In genomic region chr3:156010829-156011228, GRCh38 we compare ENCODE assay signal across 10 cellular contexts.
DNase-seq lines count a peak whose midpoint lies in the region; ATAC-seq and TF ChIP-seq lines count a peak whose summit lies in the region.
"Had no signal": no experiment of that assay in that cellular context is flagged by ENCODE, and none has a peak within 500 bp of the region (broad histone marks: within the 10 kb centered on the region; RNA-seq: fewer than 3 reads in every experiment).

No MANE protein-coding gene starts in this region.

- peak; percentile 24 for DNase-seq in activated naive CD4-positive, alpha-beta T cell treated with anti-CD3 and anti-CD28 coated beads for 36 hours
- no peak for DNase-seq in activated naive CD4-positive, alpha-beta T cell (lab: John Stamatoyannopoulos, UW)
- DNase-seq in fibroblast of pulmonary artery (ENCODE audit: low read depth): peak; percentile 13
- DNase-seq in thyroid gland: peak; percentile 32 to 47
- no peak for DNase-seq in activated CD4-positive, alpha-beta memory T cell treated with anti-CD3 and anti-CD28 coated beads, Interleukin-2, amount 10 ng/mL, durations not matched to agents 7 days and 5 days
- DNase-seq in NOMO-1 treated with dmso at 0.1 percent for 144 hours (lab: John Stamatoyannopoulos, UW; ENCODE audit: unreplicated experiment): no peak

- no peak for ATAC-seq in GM18907 (IDR thresholded peaks at IDR 0.05; ENCODE audit: unreplicated experiment)
- ATAC-seq: mucosa of descending colon had no signal

- CTCF ChIA-PET in activated naive CD4-positive, alpha-beta T cell treated with anti-CD3 and anti-CD28 coated beads for 36 hours (lab: Charles Lee): interaction anchor here (0.8 kb wide), 1 partner anchor 1126 kb away, joined by 3 read pairs; no protein-coding TSS in a partner anchor
- CTCF ChIA-PET in activated CD4-positive, alpha-beta memory T cell treated with anti-CD3 and anti-CD28 coated beads, Interleukin-2, amount 10 ng/mL, durations not matched to agents 7 days and 5 days (lab: Charles Lee): interaction anchor here (1.2 kb wide), 1 partner anchor 16 kb away, joined by 3 read pairs; no protein-coding TSS in a partner anchor

- H3K27me3 ChIP-seq in OCI-LY3 (ENCODE audit: low read depth, low read length) (peaks cover 9% of the 10 kb centered on the region; the same call in 1 of the 2 replicates), thyroid gland (no peaks in the 10 kb centered on the region)

- no peaks in the 10 kb centered on the region for H3K79me2 ChIP-seq in OCI-LY3 (ENCODE audit: low read length)

- H3K9me3 ChIP-seq in OCI-LY3 (ENCODE audit: insufficient read depth, low read length): no peaks in the 10 kb centered on the region
- H3K9me3 ChIP-seq in thyroid gland: no peaks in the 10 kb centered on the region
- H3K9me3 ChIP-seq: mucosa of descending colon had no signal

- no peaks in the 10 kb centered on the region for H3K4me1 ChIP-seq in OCI-LY3 (ENCODE audit: low read length)
- H3K4me1 ChIP-seq in thyroid gland: no peaks in the 10 kb centered on the region

- no peak overlapping the region for H3K27ac Mint-ChIP-seq in activated naive CD4-positive, alpha-beta T cell treated with anti-CD3 and anti-CD28 coated beads for 36 hours
- H3K27ac Mint-ChIP-seq in activated CD4-positive, alpha-beta memory T cell treated with anti-CD3 and anti-CD28 coated beads, Interleukin-2, amount 10 ng/mL, durations not matched to agents 7 days and 5 days: no peak overlapping the region

- H3K36me3 ChIP-seq in OCI-LY3 (replicated peaks; ENCODE audit: low read depth, low read length) (no peaks in the 10 kb centered on the region), thyroid gland (no peaks in the 10 kb centered on the region)

- no peak overlapping the region for H2AFZ ChIP-seq in OCI-LY3 (ENCODE audit: low read depth, low read length)

- no peaks in the 10 kb centered on the region for H3K36me3 Mint-ChIP-seq in activated naive CD4-positive, alpha-beta T cell treated with anti-CD3 and anti-CD28 coated beads for 36 hours (ENCODE audit: low read depth)
- no peaks in the 10 kb centered on the region for H3K36me3 Mint-ChIP-seq in activated CD4-positive, alpha-beta memory T cell treated with anti-CD3 and anti-CD28 coated beads, Interleukin-2, amount 10 ng/mL, durations not matched to agents 7 days and 5 days (ENCODE audit: low read depth)

- H3K4me3 Mint-ChIP-seq in activated naive CD4-positive, alpha-beta T cell treated with anti-CD3 and anti-CD28 coated beads for 36 hours: no peak overlapping the region
- H3K4me3 Mint-ChIP-seq in activated CD4-positive, alpha-beta memory T cell treated with anti-CD3 and anti-CD28 coated beads, Interleukin-2, amount 10 ng/mL, durations not matched to agents 7 days and 5 days: no peak overlapping the region
- H3K4me3 Mint-ChIP-seq: central memory CD8-positive, alpha-beta T cell had no signal

- H3K4me3 ChIP-seq in OCI-LY3 (ENCODE audit: low read length) (no peak overlapping the region), fibroblast of pulmonary artery (replicated peaks; ENCODE audit: low read depth, low read length) (no peak overlapping the region), thyroid gland (replicated peaks in 1 of 3) (no peak overlapping the region)
- H3K4me3 ChIP-seq: mucosa of descending colon had no signal

- no peak overlapping the region for H3K9ac ChIP-seq in OCI-LY3 (ENCODE audit: low read length)

- no peaks in the 10 kb centered on the region for H3K9me3 Mint-ChIP-seq in activated naive CD4-positive, alpha-beta T cell treated with anti-CD3 and anti-CD28 coated beads for 36 hours
- H3K9me3 Mint-ChIP-seq in activated CD4-positive, alpha-beta memory T cell treated with anti-CD3 and anti-CD28 coated beads, Interleukin-2, amount 10 ng/mL, durations not matched to agents 7 days and 5 days: no peaks in the 10 kb centered on the region
- H3K9me3 Mint-ChIP-seq: central memory CD8-positive, alpha-beta T cell had no signal

- POLR2A ChIA-PET in activated CD4-positive, alpha-beta memory T cell treated with anti-CD3 and anti-CD28 coated beads, Interleukin-2, amount 10 ng/mL, durations not matched to agents 7 days and 5 days (lab: Charles Lee): no interaction called here

- no peak overlapping the region for H3K4me2 ChIP-seq in OCI-LY3 (ENCODE audit: low read length)

- intact Hi-C loops in activated naive CD4-positive, alpha-beta T cell treated with anti-CD3 and anti-CD28 coated beads for 36 hours (cut with micrococcal nuclease): no loop called here
- intact Hi-C loops in thyroid gland (cut with DNase I): no loop called here

- peaks cover 5% of the 10 kb centered on the region for H3K27me3 Mint-ChIP-seq in activated naive CD4-positive, alpha-beta T cell treated with anti-CD3 and anti-CD28 coated beads for 36 hours (ENCODE audit: low read depth)
- peaks cover 14% of the 10 kb centered on the region for H3K27me3 Mint-ChIP-seq in activated CD4-positive, alpha-beta memory T cell treated with anti-CD3 and anti-CD28 coated beads, Interleukin-2, amount 10 ng/mL, durations not matched to agents 7 days and 5 days

- TF ChIP-seq POLR2A in thyroid gland (IDR thresholded peaks at IDR 0.05): no peak

- 30 to 35% methylated on average over 3 of the region's 3 CpGs for WGBS in thyroid gland, 2 donors

- no peak overlapping the region for H3K27ac ChIP-seq in OCI-LY3 (ENCODE audit: low read length)
- no peak overlapping the region for H3K27ac ChIP-seq in thyroid gland

- no peaks in the 10 kb centered on the region for H4K20me1 ChIP-seq in OCI-LY3 (ENCODE audit: insufficient read depth, low read length)

- no peaks in the 10 kb centered on the region for H3K4me1 Mint-ChIP-seq in activated naive CD4-positive, alpha-beta T cell treated with anti-CD3 and anti-CD28 coated beads for 36 hours (ENCODE audit: low read depth)
- H3K4me1 Mint-ChIP-seq in activated CD4-positive, alpha-beta memory T cell treated with anti-CD3 and anti-CD28 coated beads, Interleukin-2, amount 10 ng/mL, durations not matched to agents 7 days and 5 days: no peaks in the 10 kb centered on the region
- H3K4me1 Mint-ChIP-seq: central memory CD8-positive, alpha-beta T cell had no signal

- TF ChIP-seq CTCF in OCI-LY3 (IDR thresholded peaks at IDR 0.05; ENCODE audit: low read depth, low read length): peak; percentile 61
- peak; percentile 31 for TF ChIP-seq CTCF in fibroblast of pulmonary artery (IDR thresholded peaks at IDR 0.05; ENCODE audit: low read length, missing control alignments)
- peak in 3 of 6 experiments; percentile 31 to 58 (median 57) for TF ChIP-seq CTCF in thyroid gland (IDR thresholded peaks at IDR 0.05)

Comparison
In these comparisons a context has a peak if more than half of its experiments do, and no peak if none do; other contexts are left out.
1. DNase-seq: peak in activated naive CD4-positive, alpha-beta T cell treated with anti-CD3 and anti-CD28 coated beads for 36 hours (single experiment), fibroblast of pulmonary artery (single experiment) and thyroid gland (2 of 2); none in activated naive CD4-positive, alpha-beta T cell (0 of 4), activated CD4-positive, alpha-beta memory T cell treated with anti-CD3 and anti-CD28 coated beads, Interleukin-2, amount 10 ng/mL, durations not matched to agents 7 days and 5 days (single experiment) and NOMO-1 treated with dmso at 0.1 percent for 144 hours (single experiment).